Comparison of ENCODE assay signal across 1 cellular context in genomic region chr6:47424436-47424836, GRCh38.
TF ChIP-seq lines count a peak whose summit lies in the region.

No MANE protein-coding gene starts in this region.

TF ChIP-seq in GM23338, 12 proteins besides CTCF, POLR2A, EP300 and RAD21 (continued from another document):
- TF ChIP-seq ZNF331 (CRISPR knock-in tag; IDR thresholded peaks at IDR 0.05; ENCODE audit: low read depth) (no peak), ZNF114 (CRISPR knock-in tag; IDR thresholded peaks at IDR 0.05) (no peak), CREB1 (CRISPR knock-in tag; IDR thresholded peaks at IDR 0.05; ENCODE audit: low read depth) (no peak)
- TF ChIP-seq, protein P1, sequence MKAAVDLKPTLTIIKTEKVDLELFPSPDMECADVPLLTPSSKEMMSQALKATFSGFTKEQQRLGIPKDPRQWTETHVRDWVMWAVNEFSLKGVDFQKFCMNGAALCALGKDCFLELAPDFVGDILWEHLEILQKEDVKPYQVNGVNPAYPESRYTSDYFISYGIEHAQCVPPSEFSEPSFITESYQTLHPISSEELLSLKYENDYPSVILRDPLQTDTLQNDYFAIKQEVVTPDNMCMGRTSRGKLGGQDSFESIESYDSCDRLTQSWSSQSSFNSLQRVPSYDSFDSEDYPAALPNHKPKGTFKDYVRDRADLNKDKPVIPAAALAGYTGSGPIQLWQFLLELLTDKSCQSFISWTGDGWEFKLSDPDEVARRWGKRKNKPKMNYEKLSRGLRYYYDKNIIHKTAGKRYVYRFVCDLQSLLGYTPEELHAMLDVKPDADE (IDR thresholded peaks at IDR 0.05), result no peak
TF ChIP-seq in GM23338: peak in this region for 0.
